ENCODE assay signal across 9 cellular contexts in the genomic region with DNA sequence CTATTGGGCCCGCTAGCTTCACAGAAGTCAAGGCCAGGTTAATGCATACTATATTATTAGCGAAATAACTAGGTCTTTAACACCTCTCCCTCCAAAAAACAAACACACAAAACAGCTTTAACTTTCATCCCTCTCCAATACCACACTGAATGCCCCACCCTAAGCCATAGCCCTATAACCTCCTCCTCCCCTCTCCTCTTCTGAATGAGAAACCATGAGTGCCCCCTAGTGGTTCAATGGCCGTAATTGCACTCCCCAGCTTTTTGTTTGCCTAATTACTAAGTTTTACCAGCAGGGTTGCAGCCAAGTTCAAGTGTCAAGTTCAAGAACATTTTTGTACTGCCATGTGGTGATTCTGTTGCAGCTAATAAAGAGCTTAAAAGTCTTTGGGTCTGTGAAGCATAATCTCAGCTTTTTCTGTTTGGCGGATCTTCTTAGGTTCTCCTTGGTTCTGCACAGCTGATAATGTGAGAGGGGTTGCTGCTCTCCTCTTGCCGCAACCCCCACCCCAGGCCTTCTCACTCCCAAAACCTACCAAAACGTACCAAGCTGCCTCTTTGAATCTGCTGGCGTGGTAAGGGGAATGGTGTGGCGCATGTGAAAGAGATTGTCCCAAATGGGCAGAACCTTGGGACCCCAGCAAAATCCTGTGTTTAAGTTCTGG. TPM values are rescaled to one million over a fixed set of nuclear protein-coding genes. Genes with fewer than 3 reads are reported as not detected.
DNase-seq lines count a peak whose midpoint lies in the region; ATAC-seq and TF ChIP-seq lines count a peak whose summit lies in the region.
"Had no signal": no experiment of that assay in that cellular context is flagged by ENCODE, and none has a peak within 500 bp of the region (broad histone marks: within the 10 kb centered on the region; RNA-seq: fewer than 3 reads in every experiment).

No MANE protein-coding gene starts in this region.

- H3K27ac ChIP-seq in esophagus squamous epithelium: peak overlapping the region in 1 of 4 donors; percentile 31

- H3K4me3 ChIP-seq in esophagus squamous epithelium: no peak overlapping the region

- intact Hi-C loops in esophagus squamous epithelium (cut with DNase I): loop anchor here (5.0 kb wide), 1 partner anchor 395 kb away; a partner anchor contains a TSS

- 52 to 58% methylated on average over 6 to 8 of the region's 8 CpGs for WGBS in esophagus squamous epithelium, 2 donors

- ATAC-seq in GM21423 (IDR thresholded peaks at IDR 0.05; ENCODE audit: unreplicated experiment): peak; percentile 80
- ATAC-seq in stimulated activated naive CD8-positive, alpha-beta T cell treated with anti-CD3 and anti-CD28 coated beads, Interleukin-15, amount 100 ng/mL, for 72 hours: peak; percentile 75

- peaks cover 4% of the 10 kb centered on the region for H3K9me3 Mint-ChIP-seq in nephron progenitor cell
- H3K9me3 Mint-ChIP-seq in stimulated activated naive CD8-positive, alpha-beta T cell treated with anti-CD3 and anti-CD28 coated beads, Interleukin-15, amount 100 ng/mL, for 72 hours: no peaks in the 10 kb centered on the region
- H3K9me3 Mint-ChIP-seq: T-helper 1 cell treated with Interleukin-12 subunit alpha and Interleukin-12 subunit beta and Interleukin-4 antibody, amounts not matched to agents 30 μg/mL and 1 μg/mL, for 36 hours had no signal

- no peak overlapping the region for H3K4me3 Mint-ChIP-seq in nephron progenitor cell
- H3K4me3 Mint-ChIP-seq in stimulated activated naive CD8-positive, alpha-beta T cell treated with anti-CD3 and anti-CD28 coated beads, Interleukin-15, amount 100 ng/mL, for 72 hours: no peak overlapping the region
- H3K4me3 Mint-ChIP-seq: T-helper 1 cell treated with Interleukin-12 subunit alpha and Interleukin-12 subunit beta and Interleukin-4 antibody, amounts not matched to agents 30 μg/mL and 1 μg/mL, for 36 hours had no signal

- no peaks in the 10 kb centered on the region for H3K9me3 ChIP-seq in esophagus squamous epithelium

- H3K4me1 Mint-ChIP-seq in nephron progenitor cell: peaks cover 45% of the 10 kb centered on the region
- peaks cover 8% of the 10 kb centered on the region for H3K4me1 Mint-ChIP-seq in stimulated activated naive CD8-positive, alpha-beta T cell treated with anti-CD3 and anti-CD28 coated beads, Interleukin-15, amount 100 ng/mL, for 72 hours

- H3K27ac Mint-ChIP-seq in nephron progenitor cell: no peak overlapping the region
- H3K27ac Mint-ChIP-seq in stimulated activated naive CD8-positive, alpha-beta T cell treated with anti-CD3 and anti-CD28 coated beads, Interleukin-15, amount 100 ng/mL, for 72 hours: no peak overlapping the region
- H3K27ac Mint-ChIP-seq: T-helper 1 cell treated with Interleukin-12 subunit alpha and Interleukin-12 subunit beta and Interleukin-4 antibody, amounts not matched to agents 30 μg/mL and 1 μg/mL, for 36 hours had no signal

- H3K4me1 ChIP-seq in esophagus squamous epithelium: peaks cover 0 to 23% (median 0%) of the 10 kb centered on the region in 3 donors

- no peaks in the 10 kb centered on the region for H3K36me3 ChIP-seq in esophagus squamous epithelium

- TF ChIP-seq CTCF in esophagus squamous epithelium (IDR thresholded peaks at IDR 0.05): peak; percentile 85 to 96 (median 91)
- peak; percentile 90 for TF ChIP-seq CTCF in nephron progenitor cell (IDR thresholded peaks at IDR 0.05)

- H3K27me3 Mint-ChIP-seq in nephron progenitor cell (ENCODE audit: low read depth, poor library complexity): peaks cover 4% of the 10 kb centered on the region
- no peaks in the 10 kb centered on the region for H3K27me3 Mint-ChIP-seq in stimulated activated naive CD8-positive, alpha-beta T cell treated with anti-CD3 and anti-CD28 coated beads, Interleukin-15, amount 100 ng/mL, for 72 hours

- no peaks in the 10 kb centered on the region for H3K36me3 Mint-ChIP-seq in nephron progenitor cell (ENCODE audit: low read depth)

- no peak for TF ChIP-seq POLR2A in esophagus squamous epithelium (IDR thresholded peaks at IDR 0.05)

- H3K27me3 ChIP-seq in esophagus squamous epithelium: no peaks in the 10 kb centered on the region

- DNase-seq in CMK (ENCODE audit: low read depth) (peak; percentile 45), KG1 (lab: John Stamatoyannopoulos, UW) (peak; percentile 57), OCI-M2 (lab: John Stamatoyannopoulos, UW; ENCODE audit: unreplicated experiment) (peak; percentile 30), activated T-cell treated with anti-CD3 and anti-CD28 coated beads for 4 hours (peak; percentile 51), esophagus squamous epithelium (lab: John Stamatoyannopoulos, UW) (no peak), nephron progenitor cell (peak; percentile 71)
- DNase-seq in stimulated activated naive CD8-positive, alpha-beta T cell treated with anti-CD3 and anti-CD28 coated beads, Interleukin-15, amount 100 ng/mL, for 72 hours: peak; percentile 64 to 66

RNA-seq across cellular contexts. Expression of a gene that starts 57.9 kb away (rescaled TPM):
- 100 to 1,000 TPM in 3 of 4 donors, 10 to 100 TPM in 1; 76.0 to 344 (median 191) TPM for total RNA-seq in esophagus squamous epithelium
